Comparison of ENCODE assay signal across 8 cellular contexts in the genomic region with DNA sequence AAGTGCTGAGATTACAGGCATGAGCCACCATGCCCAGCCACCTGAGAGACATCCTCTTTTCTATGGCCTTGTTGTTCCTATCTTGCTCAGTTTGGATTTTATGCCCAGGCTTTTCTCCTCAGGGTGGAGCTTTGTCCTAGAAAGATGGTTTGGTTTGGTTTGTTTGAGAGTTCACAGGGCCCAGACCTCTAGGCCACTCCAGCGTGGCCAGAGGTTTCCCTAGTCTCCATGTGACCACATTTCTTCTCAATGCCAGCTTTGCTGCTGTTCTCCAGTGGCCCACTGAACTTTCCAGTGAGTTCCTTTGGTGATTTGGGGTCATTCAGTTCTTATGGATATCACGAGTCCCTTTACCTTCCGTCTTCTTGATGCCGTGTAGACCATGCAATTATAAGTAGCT.
"Had no signal": no experiment of that assay in that cellular context is flagged by ENCODE, and none has a peak within 500 bp of the region (broad histone marks: within the 10 kb centered on the region; RNA-seq: fewer than 3 reads in every experiment).

No MANE protein-coding gene starts in this region.

- H3K4me1 ChIP-seq: HAP-1 had no signal

- H2AFZ ChIP-seq: GM23338 had no signal

- H3K4me3 ChIP-seq: GM23338, HAP-1 had no signal

- DNase-seq: HFFc6, KBM-7 had no signal

- H3K27ac ChIP-seq: HL-60 had no signal

- FAIRE-seq: H1, H54 had no signal

- H3K36me3 ChIP-seq: HAP-1 had no signal

- ATAC-seq: GM23338, HCT116 had no signal

- H3K4me2 ChIP-seq: GM23338 had no signal
